1 cellular context compared by ENCODE assay signal in the genomic region with DNA sequence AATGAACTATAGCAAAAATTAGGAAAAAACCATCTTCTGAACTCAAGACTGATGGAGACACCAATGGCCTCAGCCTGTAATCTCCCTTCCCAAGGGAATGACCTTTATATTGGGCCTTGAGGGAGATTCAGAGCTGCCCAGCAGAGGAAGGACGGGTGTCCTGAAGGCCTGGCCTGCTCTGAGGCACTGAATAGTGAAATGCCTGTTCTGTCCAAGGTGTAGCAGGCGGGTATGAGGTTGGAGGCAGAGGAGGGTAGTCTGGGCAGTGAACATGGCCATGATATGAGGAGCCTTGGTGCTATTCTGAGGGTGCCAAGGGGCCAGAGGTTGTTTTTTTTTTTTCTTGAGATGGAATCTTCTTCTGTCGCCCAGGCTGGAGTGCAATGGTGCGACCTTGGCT.
TF ChIP-seq lines count a peak whose summit lies in the region.

No MANE protein-coding gene starts in this region.

TF ChIP-seq in IMR-90, 13 proteins besides CTCF, POLR2A, EP300 and RAD21 (continued from another document):
- TF ChIP-seq, protein P1, sequence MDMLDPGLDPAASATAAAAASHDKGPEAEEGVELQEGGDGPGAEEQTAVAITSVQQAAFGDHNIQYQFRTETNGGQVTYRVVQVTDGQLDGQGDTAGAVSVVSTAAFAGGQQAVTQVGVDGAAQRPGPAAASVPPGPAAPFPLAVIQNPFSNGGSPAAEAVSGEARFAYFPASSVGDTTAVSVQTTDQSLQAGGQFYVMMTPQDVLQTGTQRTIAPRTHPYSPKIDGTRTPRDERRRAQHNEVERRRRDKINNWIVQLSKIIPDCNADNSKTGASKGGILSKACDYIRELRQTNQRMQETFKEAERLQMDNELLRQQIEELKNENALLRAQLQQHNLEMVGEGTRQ (IDR thresholded peaks at IDR 0.05; ENCODE audit: low read depth, low read length): no peak
- no peak for TF ChIP-seq FOS (IDR thresholded peaks at IDR 0.05; ENCODE audit: low read depth, low read length)
- TF ChIP-seq RCOR1 (IDR thresholded peaks at IDR 0.05; ENCODE audit: insufficient replicate concordance, low read length): no peak
- TF ChIP-seq SMC3 (IDR thresholded peaks at IDR 0.05; ENCODE audit: low read depth, low read length): no peak
- no peak for TF ChIP-seq MAFK (IDR thresholded peaks at IDR 0.05; ENCODE audit: low read depth, low read length)
- TF ChIP-seq CHD1 (IDR thresholded peaks at IDR 0.05; ENCODE audit: low read depth, low read length): no peak
